10 cellular contexts compared by ENCODE assay signal in the genomic region with DNA sequence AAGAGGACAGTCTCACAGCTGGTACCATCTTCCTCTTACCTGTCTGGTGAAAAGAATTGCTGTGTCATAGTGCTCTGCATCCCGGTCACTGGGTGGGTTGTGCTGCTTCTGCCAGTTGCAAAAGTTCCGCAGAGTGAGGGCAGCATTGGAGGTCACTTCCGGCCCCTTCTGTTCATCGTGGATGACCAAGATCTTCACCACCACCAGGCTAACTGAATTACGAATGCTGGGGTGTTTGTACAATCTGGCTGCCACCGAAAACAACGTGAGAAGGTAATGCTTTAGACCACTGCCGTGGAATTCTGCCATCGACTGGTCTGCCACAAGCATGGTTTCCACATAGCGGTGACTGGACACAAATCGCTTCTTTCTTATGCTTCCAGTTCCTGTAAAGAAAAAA. TPM values are rescaled to one million over a fixed set of nuclear protein-coding genes. Genes with fewer than 3 reads are reported as not detected.
A peak's percentile ranks its signal among the peaks of the same experiment; 100 is the strongest.
DNase-seq lines count a peak whose midpoint lies in the region; ATAC-seq and TF ChIP-seq lines count a peak whose summit lies in the region.
"Had no signal": no experiment of that assay in that cellular context is flagged by ENCODE, and none has a peak within 500 bp of the region (broad histone marks: within the 10 kb centered on the region; RNA-seq: fewer than 3 reads in every experiment).

No MANE protein-coding gene starts in this region.

- peaks cover 53% of the 10 kb centered on the region for H3K36me3 ChIP-seq in left ventricle myocardium inferior

- H3K4me1 ChIP-seq in left ventricle myocardium inferior: peaks cover 90% of the 10 kb centered on the region

- no peak for ATAC-seq in Right ventricle myocardium superior (ENCODE audit: poor library complexity)
- no peak for ATAC-seq in esophagus mucosa
- ATAC-seq: activated T-helper 17 cell treated with anti-CD3 and anti-CD28 coated beads, Interleukin-2, amount 50 U/mL, for 72 hours had no signal

- H3K27me3 ChIP-seq in left ventricle myocardium inferior (ENCODE audit: low read depth): no peaks in the 10 kb centered on the region

- H3K9me3 Mint-ChIP-seq in chondrocyte (ENCODE audit: low read depth): no peaks in the 10 kb centered on the region
- no peaks in the 10 kb centered on the region for H3K9me3 Mint-ChIP-seq in mesothelial cell of epicardium
- H3K9me3 Mint-ChIP-seq: activated T-helper 17 cell treated with anti-CD3 and anti-CD28 coated beads, Interleukin-2, amount 50 U/mL, for 72 hours had no signal

- H3K4me3 ChIP-seq in left ventricle myocardium inferior: peak overlapping the region; percentile 94

- DNase-seq in left ventricle myocardium inferior (no peak), Right ventricle myocardium superior (no peak), chondrocyte (ENCODE audit: low spot score) (no peak), mesothelial cell of epicardium (ENCODE audit: low spot score in 2 of 2, unreplicated experiment in 2 of 2) (no peak), NCI-H2081 treated with DMSO at 0.1 percent for 48 hours (lab: John Stamatoyannopoulos, UW) (no peak), foreskin melanocyte (no peak)
- no peak for DNase-seq in activated effector memory CD4-positive, alpha-beta T cell treated with Interleukin-2 at 50 U/mL for 16 hours

- H3K27ac ChIP-seq in left ventricle myocardium inferior (replicated peaks): peak overlapping the region; percentile 99

- TF ChIP-seq CTCF in left ventricle myocardium inferior (IDR thresholded peaks at IDR 0.05; ENCODE audit: borderline replicate concordance) (no peak), chondrocyte (IDR thresholded peaks at IDR 0.05) (no peak), mesothelial cell of epicardium (IDR thresholded peaks at IDR 0.05; ENCODE audit: unreplicated experiment) (no peak)

- H3K36me3 Mint-ChIP-seq in chondrocyte (ENCODE audit: low read depth): peaks cover 37% of the 10 kb centered on the region
- H3K36me3 Mint-ChIP-seq in mesothelial cell of epicardium: peaks cover 42% of the 10 kb centered on the region
- H3K36me3 Mint-ChIP-seq: IgD-negative memory B cell had no signal

- peak overlapping the region; percentile 96 for H3K4me3 Mint-ChIP-seq in chondrocyte (ENCODE audit: unreplicated experiment)
- H3K4me3 Mint-ChIP-seq in mesothelial cell of epicardium: peak overlapping the region; percentile 95

- no peaks in the 10 kb centered on the region for H3K9me3 ChIP-seq in left ventricle myocardium inferior (replicated peaks)

- H3K27me3 Mint-ChIP-seq in chondrocyte (ENCODE audit: low read depth): no peaks in the 10 kb centered on the region
- no peaks in the 10 kb centered on the region for H3K27me3 Mint-ChIP-seq in mesothelial cell of epicardium (ENCODE audit: low read depth)

- peak overlapping the region; percentile 100 for H3K27ac Mint-ChIP-seq in chondrocyte (ENCODE audit: unreplicated experiment)
- peak overlapping the region; percentile 98 for H3K27ac Mint-ChIP-seq in mesothelial cell of epicardium
- H3K27ac Mint-ChIP-seq: activated T-helper 17 cell treated with anti-CD3 and anti-CD28 coated beads, Interleukin-2, amount 50 U/mL, for 72 hours; IgD-negative memory B cell had no signal

- intact Hi-C loops in left ventricle myocardium inferior (cut with micrococcal nuclease) (no loop called here), Right ventricle myocardium superior (cut with DNase I) (loop anchor here (5.0 kb wide), 1 partner anchor 70 kb away; no protein-coding TSS in a partner anchor)

- H3K4me1 Mint-ChIP-seq in chondrocyte (ENCODE audit: low read depth) (peaks cover 57% of the 10 kb centered on the region), mesothelial cell of epicardium (peaks cover 44% of the 10 kb centered on the region)

RNA-seq across cellular contexts. Expression of gene ADAMTS1, which starts 2.9 kb away (rescaled TPM):
- total RNA-seq in left ventricle myocardium inferior (56.7 TPM), Right ventricle myocardium superior (41.4 TPM), chondrocyte (27.2 to 91.2 TPM (median 29.7 TPM) in 3 replicates), mesothelial cell of epicardium (67.8 to 77.6 TPM (median 72.7 TPM) in 3 replicates), esophagus mucosa (7.9 TPM)
